In the genomic region with DNA sequence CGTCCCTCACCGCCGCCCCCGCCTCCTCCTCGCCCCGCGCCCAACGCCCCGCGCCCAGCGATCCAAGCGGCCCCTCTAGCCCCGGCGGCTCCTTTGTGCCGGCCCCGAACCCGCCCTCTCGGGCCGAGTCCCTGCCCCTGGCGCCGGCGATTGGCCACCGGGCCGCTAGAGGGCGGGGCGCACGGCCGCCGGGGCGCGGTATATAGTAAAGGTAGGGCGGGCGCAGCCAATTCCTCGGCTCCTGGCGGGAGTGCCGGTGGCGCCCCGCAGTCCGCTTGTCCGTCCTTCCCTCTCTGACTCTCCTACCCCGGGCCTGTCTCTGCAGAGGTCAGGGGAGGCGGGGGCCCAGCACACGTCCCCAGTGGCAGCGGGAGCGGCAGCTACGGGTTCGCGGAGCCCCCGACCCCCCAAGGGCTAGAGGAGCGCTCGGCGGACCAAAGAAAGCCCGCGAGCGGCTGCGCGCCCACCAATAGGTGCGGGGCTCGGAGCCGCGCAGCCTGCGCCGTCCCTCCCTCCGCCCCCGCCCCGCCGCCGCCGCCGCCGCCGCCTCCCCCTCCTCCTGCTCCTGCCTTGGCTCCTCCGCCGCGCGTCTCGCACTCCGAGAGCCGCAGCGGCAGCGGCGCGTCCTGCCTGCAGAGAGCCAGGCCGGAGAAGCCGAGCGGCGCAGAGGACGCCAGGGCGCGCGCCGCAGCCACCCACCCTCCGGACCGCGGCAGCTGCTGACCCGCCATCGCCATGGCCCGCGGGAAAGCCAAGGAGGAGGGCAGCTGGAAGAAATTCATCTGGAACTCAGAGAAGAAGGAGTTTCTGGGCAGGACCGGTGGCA, we compare ENCODE assay signal across 1 cellular context.
TF ChIP-seq lines count a peak whose summit lies in the region.

A gene (plus strand): TSS at position 596 of the 826 bp plus-strand sequence. CDS start 140 bp downstream, at position 736.

TF ChIP-seq in GM12878, 131 proteins besides CTCF, POLR2A, EP300 and RAD21 (continued from another document and continues in another):
- TF ChIP-seq, protein P1, sequence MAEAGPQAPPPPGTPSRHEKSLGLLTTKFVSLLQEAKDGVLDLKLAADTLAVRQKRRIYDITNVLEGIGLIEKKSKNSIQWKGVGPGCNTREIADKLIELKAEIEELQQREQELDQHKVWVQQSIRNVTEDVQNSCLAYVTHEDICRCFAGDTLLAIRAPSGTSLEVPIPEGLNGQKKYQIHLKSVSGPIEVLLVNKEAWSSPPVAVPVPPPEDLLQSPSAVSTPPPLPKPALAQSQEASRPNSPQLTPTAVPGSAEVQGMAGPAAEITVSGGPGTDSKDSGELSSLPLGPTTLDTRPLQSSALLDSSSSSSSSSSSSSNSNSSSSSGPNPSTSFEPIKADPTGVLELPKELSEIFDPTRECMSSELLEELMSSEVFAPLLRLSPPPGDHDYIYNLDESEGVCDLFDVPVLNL (IDR thresholded peaks at IDR 0.05; ENCODE audit: low read depth, low read length), result peak; percentile 47; the same call in 1 of the 2 replicates
- TF ChIP-seq, protein P2, sequence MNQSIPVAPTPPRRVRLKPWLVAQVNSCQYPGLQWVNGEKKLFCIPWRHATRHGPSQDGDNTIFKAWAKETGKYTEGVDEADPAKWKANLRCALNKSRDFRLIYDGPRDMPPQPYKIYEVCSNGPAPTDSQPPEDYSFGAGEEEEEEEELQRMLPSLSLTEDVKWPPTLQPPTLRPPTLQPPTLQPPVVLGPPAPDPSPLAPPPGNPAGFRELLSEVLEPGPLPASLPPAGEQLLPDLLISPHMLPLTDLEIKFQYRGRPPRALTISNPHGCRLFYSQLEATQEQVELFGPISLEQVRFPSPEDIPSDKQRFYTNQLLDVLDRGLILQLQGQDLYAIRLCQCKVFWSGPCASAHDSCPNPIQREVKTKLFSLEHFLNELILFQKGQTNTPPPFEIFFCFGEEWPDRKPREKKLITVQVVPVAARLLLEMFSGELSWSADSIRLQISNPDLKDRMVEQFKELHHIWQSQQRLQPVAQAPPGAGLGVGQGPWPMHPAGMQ (IDR thresholded peaks at IDR 0.05; ENCODE audit: borderline replicate concordance), result no peak
- no peak for TF ChIP-seq ZNF217 (IDR thresholded peaks at IDR 0.05)
- TF ChIP-seq, protein P3, sequence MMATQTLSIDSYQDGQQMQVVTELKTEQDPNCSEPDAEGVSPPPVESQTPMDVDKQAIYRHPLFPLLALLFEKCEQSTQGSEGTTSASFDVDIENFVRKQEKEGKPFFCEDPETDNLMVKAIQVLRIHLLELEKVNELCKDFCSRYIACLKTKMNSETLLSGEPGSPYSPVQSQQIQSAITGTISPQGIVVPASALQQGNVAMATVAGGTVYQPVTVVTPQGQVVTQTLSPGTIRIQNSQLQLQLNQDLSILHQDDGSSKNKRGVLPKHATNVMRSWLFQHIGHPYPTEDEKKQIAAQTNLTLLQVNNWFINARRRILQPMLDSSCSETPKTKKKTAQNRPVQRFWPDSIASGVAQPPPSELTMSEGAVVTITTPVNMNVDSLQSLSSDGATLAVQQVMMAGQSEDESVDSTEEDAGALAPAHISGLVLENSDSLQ (IDR thresholded peaks at IDR 0.05), result peak; percentile 17; the same call in 1 of the 2 replicates
- TF ChIP-seq POLR2AphosphoS2 (IDR thresholded peaks at IDR 0.05; ENCODE audit: low read depth, low read length), result peak; percentile 74; the same call in 1 of the 2 replicates
- TF ChIP-seq NFIC (IDR thresholded peaks at IDR 0.05; ENCODE audit: low read depth, low read length), result no peak
- TF ChIP-seq, protein P4, sequence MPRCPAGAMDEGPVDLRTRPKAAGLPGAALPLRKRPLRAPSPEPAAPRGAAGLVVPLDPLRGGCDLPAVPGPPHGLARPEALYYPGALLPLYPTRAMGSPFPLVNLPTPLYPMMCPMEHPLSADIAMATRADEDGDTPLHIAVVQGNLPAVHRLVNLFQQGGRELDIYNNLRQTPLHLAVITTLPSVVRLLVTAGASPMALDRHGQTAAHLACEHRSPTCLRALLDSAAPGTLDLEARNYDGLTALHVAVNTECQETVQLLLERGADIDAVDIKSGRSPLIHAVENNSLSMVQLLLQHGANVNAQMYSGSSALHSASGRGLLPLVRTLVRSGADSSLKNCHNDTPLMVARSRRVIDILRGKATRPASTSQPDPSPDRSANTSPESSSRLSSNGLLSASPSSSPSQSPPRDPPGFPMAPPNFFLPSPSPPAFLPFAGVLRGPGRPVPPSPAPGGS (IDR thresholded peaks at IDR 0.05; ENCODE audit: borderline replicate concordance, insufficient read depth, low read depth, low read length, poor library complexity, severe bottlenecking), result no peak
- TF ChIP-seq EGR1 (IDR thresholded peaks at IDR 0.05; ENCODE audit: borderline replicate concordance in 1 of 2, low read depth in 2 of 2, low read length in 2 of 2), result peak in 1 of 2 experiments; percentile 71; a peak in 1 of 3 replicates
- TF ChIP-seq TCF12 (IDR thresholded peaks at IDR 0.05; ENCODE audit: low read depth, low read length), result peak; percentile 57; the same call in 1 of the 2 replicates
- TF ChIP-seq GABPA (IDR thresholded peaks at IDR 0.05; ENCODE audit: low read depth), result no peak
- no peak for TF ChIP-seq HCFC1 (IDR thresholded peaks at IDR 0.05; ENCODE audit: low read length)
- TF ChIP-seq BMI1 (IDR thresholded peaks at IDR 0.05; ENCODE audit: borderline replicate concordance), result no peak
- no peak for TF ChIP-seq YBX1 (IDR thresholded peaks at IDR 0.05)
- TF ChIP-seq LARP7 (IDR thresholded peaks at IDR 0.05), result peak; percentile 15; the same call in 1 of the 2 replicates
- peak; percentile 70 for TF ChIP-seq NFXL1 (IDR thresholded peaks at IDR 0.05; ENCODE audit: borderline replicate concordance)
- no peak for TF ChIP-seq PML (IDR thresholded peaks at IDR 0.05; ENCODE audit: low read length)
- TF ChIP-seq POU2F2 (IDR thresholded peaks at IDR 0.05; ENCODE audit: borderline replicate concordance, low read depth, low read length), result 0 out of 3 replicates have a peak, but pooled peaks have one; percentile 11
- peak; percentile 80; the same call in 1 of the 2 replicates for TF ChIP-seq POLR2AphosphoS5 (IDR thresholded peaks at IDR 0.05; ENCODE audit: low read length)
- no peak for TF ChIP-seq FOS (IDR thresholded peaks at IDR 0.05; ENCODE audit: borderline replicate concordance, extremely low read depth, insufficient read length)
- no peak for TF ChIP-seq BCL11A (IDR thresholded peaks at IDR 0.05; ENCODE audit: low read depth, low read length)
- no peak for TF ChIP-seq RUNX3 (IDR thresholded peaks at IDR 0.05; ENCODE audit: low read length)
- TF ChIP-seq RFX5 (IDR thresholded peaks at IDR 0.05; ENCODE audit: low read depth, low read length), result 0 out of 2 replicates have a peak, but pooled peaks have one; percentile 18
- TF ChIP-seq MTA2 (IDR thresholded peaks at IDR 0.05; ENCODE audit: low read depth), result no peak
- peak; percentile 3; the same call in 1 of the 2 replicates for TF ChIP-seq NR2F1 (conservative IDR thresholded peaks at IDR 0.05)
- TF ChIP-seq ATF7 (IDR thresholded peaks at IDR 0.05; ENCODE audit: low read depth), result no peak
- TF ChIP-seq CBX3 (IDR thresholded peaks at IDR 0.05; ENCODE audit: borderline replicate concordance, low read depth), result no peak
- TF ChIP-seq, protein P5, sequence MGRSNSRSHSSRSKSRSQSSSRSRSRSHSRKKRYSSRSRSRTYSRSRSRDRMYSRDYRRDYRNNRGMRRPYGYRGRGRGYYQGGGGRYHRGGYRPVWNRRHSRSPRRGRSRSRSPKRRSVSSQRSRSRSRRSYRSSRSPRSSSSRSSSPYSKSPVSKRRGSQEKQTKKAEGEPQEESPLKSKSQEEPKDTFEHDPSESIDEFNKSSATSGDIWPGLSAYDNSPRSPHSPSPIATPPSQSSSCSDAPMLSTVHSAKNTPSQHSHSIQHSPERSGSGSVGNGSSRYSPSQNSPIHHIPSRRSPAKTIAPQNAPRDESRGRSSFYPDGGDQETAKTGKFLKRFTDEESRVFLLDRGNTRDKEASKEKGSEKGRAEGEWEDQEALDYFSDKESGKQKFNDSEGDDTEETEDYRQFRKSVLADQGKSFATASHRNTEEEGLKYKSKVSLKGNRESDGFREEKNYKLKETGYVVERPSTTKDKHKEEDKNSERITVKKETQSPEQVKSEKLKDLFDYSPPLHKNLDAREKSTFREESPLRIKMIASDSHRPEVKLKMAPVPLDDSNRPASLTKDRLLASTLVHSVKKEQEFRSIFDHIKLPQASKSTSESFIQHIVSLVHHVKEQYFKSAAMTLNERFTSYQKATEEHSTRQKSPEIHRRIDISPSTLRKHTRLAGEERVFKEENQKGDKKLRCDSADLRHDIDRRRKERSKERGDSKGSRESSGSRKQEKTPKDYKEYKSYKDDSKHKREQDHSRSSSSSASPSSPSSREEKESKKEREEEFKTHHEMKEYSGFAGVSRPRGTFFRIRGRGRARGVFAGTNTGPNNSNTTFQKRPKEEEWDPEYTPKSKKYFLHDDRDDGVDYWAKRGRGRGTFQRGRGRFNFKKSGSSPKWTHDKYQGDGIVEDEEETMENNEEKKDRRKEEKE (IDR thresholded peaks at IDR 0.05), result no peak
- TF ChIP-seq, protein P6, sequence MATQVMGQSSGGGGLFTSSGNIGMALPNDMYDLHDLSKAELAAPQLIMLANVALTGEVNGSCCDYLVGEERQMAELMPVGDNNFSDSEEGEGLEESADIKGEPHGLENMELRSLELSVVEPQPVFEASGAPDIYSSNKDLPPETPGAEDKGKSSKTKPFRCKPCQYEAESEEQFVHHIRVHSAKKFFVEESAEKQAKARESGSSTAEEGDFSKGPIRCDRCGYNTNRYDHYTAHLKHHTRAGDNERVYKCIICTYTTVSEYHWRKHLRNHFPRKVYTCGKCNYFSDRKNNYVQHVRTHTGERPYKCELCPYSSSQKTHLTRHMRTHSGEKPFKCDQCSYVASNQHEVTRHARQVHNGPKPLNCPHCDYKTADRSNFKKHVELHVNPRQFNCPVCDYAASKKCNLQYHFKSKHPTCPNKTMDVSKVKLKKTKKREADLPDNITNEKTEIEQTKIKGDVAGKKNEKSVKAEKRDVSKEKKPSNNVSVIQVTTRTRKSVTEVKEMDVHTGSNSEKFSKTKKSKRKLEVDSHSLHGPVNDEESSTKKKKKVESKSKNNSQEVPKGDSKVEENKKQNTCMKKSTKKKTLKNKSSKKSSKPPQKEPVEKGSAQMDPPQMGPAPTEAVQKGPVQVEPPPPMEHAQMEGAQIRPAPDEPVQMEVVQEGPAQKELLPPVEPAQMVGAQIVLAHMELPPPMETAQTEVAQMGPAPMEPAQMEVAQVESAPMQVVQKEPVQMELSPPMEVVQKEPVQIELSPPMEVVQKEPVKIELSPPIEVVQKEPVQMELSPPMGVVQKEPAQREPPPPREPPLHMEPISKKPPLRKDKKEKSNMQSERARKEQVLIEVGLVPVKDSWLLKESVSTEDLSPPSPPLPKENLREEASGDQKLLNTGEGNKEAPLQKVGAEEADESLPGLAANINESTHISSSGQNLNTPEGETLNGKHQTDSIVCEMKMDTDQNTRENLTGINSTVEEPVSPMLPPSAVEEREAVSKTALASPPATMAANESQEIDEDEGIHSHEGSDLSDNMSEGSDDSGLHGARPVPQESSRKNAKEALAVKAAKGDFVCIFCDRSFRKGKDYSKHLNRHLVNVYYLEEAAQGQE (IDR thresholded peaks at IDR 0.05; ENCODE audit: low read depth, low read length), result no peak
- TF ChIP-seq MXI1 (IDR thresholded peaks at IDR 0.05; ENCODE audit: low read depth, low read length), result no peak
- TF ChIP-seq KLF5 (IDR thresholded peaks at IDR 0.05; ENCODE audit: partially characterized antibody), result no peak
- TF ChIP-seq ZNF622 (IDR thresholded peaks at IDR 0.05), result no peak
- TF ChIP-seq SIN3A (IDR thresholded peaks at IDR 0.05; ENCODE audit: low read depth, low read length), result peak; percentile 21; the same call in 1 of the 2 replicates
- peak in 1 of 2 experiments; percentile 19; a peak in 1 of 4 replicates for TF ChIP-seq BHLHE40 (IDR thresholded peaks at IDR 0.05; ENCODE audit: borderline replicate concordance in 1 of 2, low read depth in 2 of 2, low read length in 1 of 2)
- TF ChIP-seq STAT1 (conservative IDR thresholded peaks at IDR 0.05), result no peak
- TF ChIP-seq RBBP5 (conservative IDR thresholded peaks at IDR 0.05), result no peak
- TF ChIP-seq, protein P7, sequence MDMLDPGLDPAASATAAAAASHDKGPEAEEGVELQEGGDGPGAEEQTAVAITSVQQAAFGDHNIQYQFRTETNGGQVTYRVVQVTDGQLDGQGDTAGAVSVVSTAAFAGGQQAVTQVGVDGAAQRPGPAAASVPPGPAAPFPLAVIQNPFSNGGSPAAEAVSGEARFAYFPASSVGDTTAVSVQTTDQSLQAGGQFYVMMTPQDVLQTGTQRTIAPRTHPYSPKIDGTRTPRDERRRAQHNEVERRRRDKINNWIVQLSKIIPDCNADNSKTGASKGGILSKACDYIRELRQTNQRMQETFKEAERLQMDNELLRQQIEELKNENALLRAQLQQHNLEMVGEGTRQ (IDR thresholded peaks at IDR 0.05; ENCODE audit: borderline replicate concordance, low read depth, low read length), result no peak
- TF ChIP-seq STAT3 (IDR thresholded peaks at IDR 0.05; ENCODE audit: low read depth, low read length), result no peak
- no peak for TF ChIP-seq IRF4 (IDR thresholded peaks at IDR 0.05; ENCODE audit: low read depth, low read length)
- TF ChIP-seq, protein P8, sequence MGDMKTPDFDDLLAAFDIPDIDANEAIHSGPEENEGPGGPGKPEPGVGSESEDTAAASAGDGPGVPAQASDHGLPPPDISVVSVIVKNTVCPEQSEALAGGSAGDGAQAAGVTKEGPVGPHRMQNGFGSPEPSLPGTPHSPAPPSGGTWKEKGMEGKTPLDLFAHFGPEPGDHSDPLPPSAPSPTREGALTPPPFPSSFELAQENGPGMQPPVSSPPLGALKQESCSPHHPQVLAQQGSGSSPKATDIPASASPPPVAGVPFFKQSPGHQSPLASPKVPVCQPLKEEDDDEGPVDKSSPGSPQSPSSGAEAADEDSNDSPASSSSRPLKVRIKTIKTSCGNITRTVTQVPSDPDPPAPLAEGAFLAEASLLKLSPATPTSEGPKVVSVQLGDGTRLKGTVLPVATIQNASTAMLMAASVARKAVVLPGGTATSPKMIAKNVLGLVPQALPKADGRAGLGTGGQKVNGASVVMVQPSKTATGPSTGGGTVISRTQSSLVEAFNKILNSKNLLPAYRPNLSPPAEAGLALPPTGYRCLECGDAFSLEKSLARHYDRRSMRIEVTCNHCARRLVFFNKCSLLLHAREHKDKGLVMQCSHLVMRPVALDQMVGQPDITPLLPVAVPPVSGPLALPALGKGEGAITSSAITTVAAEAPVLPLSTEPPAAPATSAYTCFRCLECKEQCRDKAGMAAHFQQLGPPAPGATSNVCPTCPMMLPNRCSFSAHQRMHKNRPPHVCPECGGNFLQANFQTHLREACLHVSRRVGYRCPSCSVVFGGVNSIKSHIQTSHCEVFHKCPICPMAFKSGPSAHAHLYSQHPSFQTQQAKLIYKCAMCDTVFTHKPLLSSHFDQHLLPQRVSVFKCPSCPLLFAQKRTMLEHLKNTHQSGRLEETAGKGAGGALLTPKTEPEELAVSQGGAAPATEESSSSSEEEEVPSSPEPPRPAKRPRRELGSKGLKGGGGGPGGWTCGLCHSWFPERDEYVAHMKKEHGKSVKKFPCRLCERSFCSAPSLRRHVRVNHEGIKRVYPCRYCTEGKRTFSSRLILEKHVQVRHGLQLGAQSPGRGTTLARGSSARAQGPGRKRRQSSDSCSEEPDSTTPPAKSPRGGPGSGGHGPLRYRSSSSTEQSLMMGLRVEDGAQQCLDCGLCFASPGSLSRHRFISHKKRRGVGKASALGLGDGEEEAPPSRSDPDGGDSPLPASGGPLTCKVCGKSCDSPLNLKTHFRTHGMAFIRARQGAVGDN (IDR thresholded peaks at IDR 0.05), result 0 out of 2 replicates have a peak, but pooled peaks have one; percentile 49
- TF ChIP-seq ZZZ3 (IDR thresholded peaks at IDR 0.05; ENCODE audit: control insufficient read depth, insufficient read length, low read depth), result no peak
- TF ChIP-seq ESRRA (IDR thresholded peaks at IDR 0.05; ENCODE audit: low read length), result no peak
- TF ChIP-seq SMC3 (IDR thresholded peaks at IDR 0.05; ENCODE audit: borderline replicate concordance, low read length), result no peak
- TF ChIP-seq NBN (IDR thresholded peaks at IDR 0.05), result 0 out of 2 replicates have a peak, but pooled peaks have one; percentile 24
- TF ChIP-seq ETV6 (conservative IDR thresholded peaks at IDR 0.05 in 1 of 2, IDR thresholded peaks at IDR 0.05 in 1 of 2; ENCODE audit: borderline replicate concordance in 1 of 2, low read depth in 1 of 2), result no peak
- TF ChIP-seq RAD51 (IDR thresholded peaks at IDR 0.05), result no peak
